In the genomic region with DNA sequence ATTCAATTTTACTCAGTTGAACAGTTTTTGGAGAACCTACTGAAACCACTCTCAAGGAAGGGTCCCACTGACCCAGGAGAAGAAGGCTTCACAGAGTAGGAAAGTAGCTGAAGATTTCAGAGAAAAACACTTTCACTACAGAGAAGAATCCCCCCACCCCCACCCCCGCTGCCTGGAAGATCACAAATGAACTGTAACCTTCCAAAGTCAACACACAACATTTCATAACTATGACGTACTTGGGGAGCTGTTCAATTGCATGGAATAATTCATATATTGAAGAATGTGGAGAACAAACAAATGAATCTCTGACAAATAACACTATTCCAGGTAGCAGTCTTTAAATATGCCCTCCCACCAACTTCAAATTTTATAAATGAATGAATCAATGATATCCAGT, we compare ENCODE assay signal across 24 cellular contexts.
"Had no signal": no experiment of that assay in that cellular context is flagged by ENCODE, and none has a peak within 500 bp of the region (broad histone marks: within the 10 kb centered on the region; RNA-seq: fewer than 3 reads in every experiment).

No MANE protein-coding gene starts in this region.

- ATAC-seq: effector memory CD8-positive, alpha-beta T cell; lower lobe of right lung; naive thymus-derived CD8-positive, alpha-beta T cell; right cardiac atrium; stimulated activated memory B cell treated with anti-CD40 and anti-IgM and Interleukin-4, amounts not matched to agents 10 μg/mL and 1 μg/mL and 100 μg/mL, for 72 hours had no signal

- DNase-seq: cortex of kidney; effector memory CD8-positive, alpha-beta T cell; erythroblast; esophagus squamous epithelium; kidney; left lung; lower lobe of right lung; naive thymus-derived CD8-positive, alpha-beta T cell; nephron progenitor cell; nucleus accumbens; ovary; posterior cingulate gyrus; psoas muscle; right cardiac atrium; spleen; stimulated activated CD4-positive, alpha-beta T cell treated with anti-CD3 and anti-CD28 coated beads, Interleukin-4, amount 100 ng/mL, for 4 hours; upper lobe of left lung had no signal

- H3K27me3 ChIP-seq: esophagus squamous epithelium, left lung, ovary, spleen, tibial nerve, upper lobe of left lung had no signal

- H3K27ac ChIP-seq: esophagus squamous epithelium, left lung, lower lobe of right lung, ovary, psoas muscle, skin epidermis, spleen, thoracic aorta, tibial nerve, upper lobe of left lung had no signal

- H3K36me3 ChIP-seq: left lung, lower lobe of right lung, ovary, thoracic aorta had no signal

- H3K9me3 ChIP-seq: esophagus squamous epithelium, left lung, lower lobe of right lung, ovary, psoas muscle, spleen, thoracic aorta, tibial nerve, upper lobe of left lung had no signal

- FAIRE-seq: endometrium, frontal cortex, kidney, urothelium cell line had no signal

- H3K4me3 ChIP-seq: esophagus squamous epithelium, left lung, lower lobe of right lung, ovary, psoas muscle, skin epidermis, spleen, thoracic aorta, tibial nerve, upper lobe of left lung had no signal

- H3K4me1 ChIP-seq: esophagus squamous epithelium, left lung, lower lobe of right lung, psoas muscle, tibial nerve, upper lobe of left lung had no signal
